25 cellular contexts compared by ENCODE assay signal in genomic region chr6:166010585-166010984, GRCh38.
"Had no signal": no experiment of that assay in that cellular context is flagged by ENCODE, and none has a peak within 500 bp of the region (broad histone marks: within the 10 kb centered on the region; RNA-seq: fewer than 3 reads in every experiment).

No MANE protein-coding gene starts in this region.

- H3K27me3 ChIP-seq: ovary had no signal

- H3K36me3 ChIP-seq: left ventricle myocardium inferior, ovary, prostate gland, sigmoid colon, spleen, suprapubic skin, thoracic aorta, tibial artery, upper lobe of right lung had no signal

- H3K4me1 ChIP-seq: prostate gland had no signal

- H3K9me3 ChIP-seq: ovary, prostate gland, sigmoid colon, suprapubic skin, thoracic aorta, tibial artery, upper lobe of right lung had no signal

- FAIRE-seq: islet of Langerhans, kidney, small intestine, urothelium cell line had no signal

- ATAC-seq: left colon; natural killer cell; right cardiac atrium; stimulated activated effector memory CD8-positive, alpha-beta T cell treated with anti-CD3 and anti-CD28 coated beads, Interleukin-12 subunit alpha, Interleukin-12 subunit beta, amount 100 ng/mL, for 72 hours; upper lobe of right lung had no signal

- H3K27ac ChIP-seq: left ventricle myocardium inferior, ovary, prostate gland, spleen, suprapubic skin, thoracic aorta, tibial artery, upper lobe of right lung had no signal

- DNase-seq: hypothalamus; immature natural killer cell; kidney; left colon; left ventricle myocardium inferior; mesendoderm; naive B cell; natural killer cell; right cardiac atrium; sigmoid colon; small intestine; spleen; stimulated activated CD4-positive, alpha-beta T cell treated with anti-CD3 and anti-CD28 coated beads, Interleukin-4, amount 100 ng/mL, for 24 hours; stimulated activated naive CD4-positive, alpha-beta T cell; tibial artery; trophoblast cell; upper lobe of right lung had no signal

- H3K4me3 ChIP-seq: left ventricle myocardium inferior, lung, ovary, prostate gland, sigmoid colon, spleen, suprapubic skin, thoracic aorta, tibial artery, upper lobe of right lung had no signal
